1 cellular context compared by ENCODE assay signal in genomic region chr14:52875707-52876106, GRCh38.
TF ChIP-seq lines count a peak whose summit lies in the region.

No MANE protein-coding gene starts in this region.

TF ChIP-seq in K562, 482 proteins besides CTCF, POLR2A, EP300 and RAD21 (continued from another document):
- TF ChIP-seq VEZF1 (CRISPR knock-in tag; IDR thresholded peaks at IDR 0.05) (no peak), ZNF584 (CRISPR knock-in tag; IDR thresholded peaks at IDR 0.05; ENCODE audit: low read depth) (no peak), ZNF121 (CRISPR knock-in tag; conservative IDR thresholded peaks at IDR 0.05) (no peak)
